ENCODE assay signal across 1 cellular context in the genomic region with DNA sequence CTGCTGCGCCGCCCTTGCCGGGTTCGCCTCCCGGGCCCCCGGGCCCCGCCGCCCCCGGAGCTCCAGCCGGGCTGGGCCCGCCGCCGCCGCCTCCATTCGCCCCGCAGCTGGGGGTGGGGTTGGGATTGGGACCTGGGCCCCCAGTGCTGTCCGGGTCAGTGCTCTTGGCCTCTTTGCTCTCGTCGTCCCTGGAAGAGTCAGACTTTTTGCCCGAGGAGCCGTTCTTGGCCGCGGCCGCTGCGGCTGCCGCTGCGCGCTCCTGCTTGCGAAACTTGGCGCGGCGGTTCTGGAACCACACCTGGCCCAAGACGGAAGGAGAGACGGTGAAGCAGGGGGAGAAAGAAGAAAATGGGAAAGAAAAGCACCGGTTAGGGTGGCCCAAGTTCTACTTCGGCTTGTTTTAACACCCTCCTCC.
TF ChIP-seq lines count a peak whose summit lies in the region.

No MANE protein-coding gene starts in this region.

TF ChIP-seq in WTC11, 78 proteins besides CTCF, POLR2A, EP300 and RAD21 (continued from another document):
- no peak for TF ChIP-seq RORB (CRISPR knock-in tag; IDR thresholded peaks at IDR 0.05)
- no peak for TF ChIP-seq GABPB1 (CRISPR knock-in tag; IDR thresholded peaks at IDR 0.05)
- TF ChIP-seq, protein P1, sequence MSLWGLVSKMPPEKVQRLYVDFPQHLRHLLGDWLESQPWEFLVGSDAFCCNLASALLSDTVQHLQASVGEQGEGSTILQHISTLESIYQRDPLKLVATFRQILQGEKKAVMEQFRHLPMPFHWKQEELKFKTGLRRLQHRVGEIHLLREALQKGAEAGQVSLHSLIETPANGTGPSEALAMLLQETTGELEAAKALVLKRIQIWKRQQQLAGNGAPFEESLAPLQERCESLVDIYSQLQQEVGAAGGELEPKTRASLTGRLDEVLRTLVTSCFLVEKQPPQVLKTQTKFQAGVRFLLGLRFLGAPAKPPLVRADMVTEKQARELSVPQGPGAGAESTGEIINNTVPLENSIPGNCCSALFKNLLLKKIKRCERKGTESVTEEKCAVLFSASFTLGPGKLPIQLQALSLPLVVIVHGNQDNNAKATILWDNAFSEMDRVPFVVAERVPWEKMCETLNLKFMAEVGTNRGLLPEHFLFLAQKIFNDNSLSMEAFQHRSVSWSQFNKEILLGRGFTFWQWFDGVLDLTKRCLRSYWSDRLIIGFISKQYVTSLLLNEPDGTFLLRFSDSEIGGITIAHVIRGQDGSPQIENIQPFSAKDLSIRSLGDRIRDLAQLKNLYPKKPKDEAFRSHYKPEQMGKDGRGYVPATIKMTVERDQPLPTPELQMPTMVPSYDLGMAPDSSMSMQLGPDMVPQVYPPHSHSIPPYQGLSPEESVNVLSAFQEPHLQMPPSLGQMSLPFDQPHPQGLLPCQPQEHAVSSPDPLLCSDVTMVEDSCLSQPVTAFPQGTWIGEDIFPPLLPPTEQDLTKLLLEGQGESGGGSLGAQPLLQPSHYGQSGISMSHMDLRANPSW (CRISPR knock-in tag; conservative IDR thresholded peaks at IDR 0.05; ENCODE audit: low read depth), result no peak
- TF ChIP-seq RELA (CRISPR knock-in tag; IDR thresholded peaks at IDR 0.05; ENCODE audit: borderline replicate concordance), result no peak
- TF ChIP-seq, protein P2, sequence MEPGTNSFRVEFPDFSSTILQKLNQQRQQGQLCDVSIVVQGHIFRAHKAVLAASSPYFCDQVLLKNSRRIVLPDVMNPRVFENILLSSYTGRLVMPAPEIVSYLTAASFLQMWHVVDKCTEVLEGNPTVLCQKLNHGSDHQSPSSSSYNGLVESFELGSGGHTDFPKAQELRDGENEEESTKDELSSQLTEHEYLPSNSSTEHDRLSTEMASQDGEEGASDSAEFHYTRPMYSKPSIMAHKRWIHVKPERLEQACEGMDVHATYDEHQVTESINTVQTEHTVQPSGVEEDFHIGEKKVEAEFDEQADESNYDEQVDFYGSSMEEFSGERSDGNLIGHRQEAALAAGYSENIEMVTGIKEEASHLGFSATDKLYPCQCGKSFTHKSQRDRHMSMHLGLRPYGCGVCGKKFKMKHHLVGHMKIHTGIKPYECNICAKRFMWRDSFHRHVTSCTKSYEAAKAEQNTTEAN (CRISPR knock-in tag; IDR thresholded peaks at IDR 0.05), result no peak
- TF ChIP-seq, protein P3, sequence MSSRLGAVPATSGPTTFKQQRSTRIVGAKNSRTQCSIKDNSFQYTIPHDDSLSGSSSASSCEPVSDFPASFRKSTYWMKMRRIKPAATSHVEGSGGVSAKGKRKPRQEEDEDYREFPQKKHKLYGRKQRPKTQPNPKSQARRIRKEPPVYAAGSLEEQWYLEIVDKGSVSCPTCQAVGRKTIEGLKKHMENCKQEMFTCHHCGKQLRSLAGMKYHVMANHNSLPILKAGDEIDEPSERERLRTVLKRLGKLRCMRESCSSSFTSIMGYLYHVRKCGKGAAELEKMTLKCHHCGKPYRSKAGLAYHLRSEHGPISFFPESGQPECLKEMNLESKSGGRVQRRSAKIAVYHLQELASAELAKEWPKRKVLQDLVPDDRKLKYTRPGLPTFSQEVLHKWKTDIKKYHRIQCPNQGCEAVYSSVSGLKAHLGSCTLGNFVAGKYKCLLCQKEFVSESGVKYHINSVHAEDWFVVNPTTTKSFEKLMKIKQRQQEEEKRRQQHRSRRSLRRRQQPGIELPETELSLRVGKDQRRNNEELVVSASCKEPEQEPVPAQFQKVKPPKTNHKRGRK (CRISPR knock-in tag; IDR thresholded peaks at IDR 0.05; ENCODE audit: borderline replicate concordance), result no peak
- TF ChIP-seq, protein P4, sequence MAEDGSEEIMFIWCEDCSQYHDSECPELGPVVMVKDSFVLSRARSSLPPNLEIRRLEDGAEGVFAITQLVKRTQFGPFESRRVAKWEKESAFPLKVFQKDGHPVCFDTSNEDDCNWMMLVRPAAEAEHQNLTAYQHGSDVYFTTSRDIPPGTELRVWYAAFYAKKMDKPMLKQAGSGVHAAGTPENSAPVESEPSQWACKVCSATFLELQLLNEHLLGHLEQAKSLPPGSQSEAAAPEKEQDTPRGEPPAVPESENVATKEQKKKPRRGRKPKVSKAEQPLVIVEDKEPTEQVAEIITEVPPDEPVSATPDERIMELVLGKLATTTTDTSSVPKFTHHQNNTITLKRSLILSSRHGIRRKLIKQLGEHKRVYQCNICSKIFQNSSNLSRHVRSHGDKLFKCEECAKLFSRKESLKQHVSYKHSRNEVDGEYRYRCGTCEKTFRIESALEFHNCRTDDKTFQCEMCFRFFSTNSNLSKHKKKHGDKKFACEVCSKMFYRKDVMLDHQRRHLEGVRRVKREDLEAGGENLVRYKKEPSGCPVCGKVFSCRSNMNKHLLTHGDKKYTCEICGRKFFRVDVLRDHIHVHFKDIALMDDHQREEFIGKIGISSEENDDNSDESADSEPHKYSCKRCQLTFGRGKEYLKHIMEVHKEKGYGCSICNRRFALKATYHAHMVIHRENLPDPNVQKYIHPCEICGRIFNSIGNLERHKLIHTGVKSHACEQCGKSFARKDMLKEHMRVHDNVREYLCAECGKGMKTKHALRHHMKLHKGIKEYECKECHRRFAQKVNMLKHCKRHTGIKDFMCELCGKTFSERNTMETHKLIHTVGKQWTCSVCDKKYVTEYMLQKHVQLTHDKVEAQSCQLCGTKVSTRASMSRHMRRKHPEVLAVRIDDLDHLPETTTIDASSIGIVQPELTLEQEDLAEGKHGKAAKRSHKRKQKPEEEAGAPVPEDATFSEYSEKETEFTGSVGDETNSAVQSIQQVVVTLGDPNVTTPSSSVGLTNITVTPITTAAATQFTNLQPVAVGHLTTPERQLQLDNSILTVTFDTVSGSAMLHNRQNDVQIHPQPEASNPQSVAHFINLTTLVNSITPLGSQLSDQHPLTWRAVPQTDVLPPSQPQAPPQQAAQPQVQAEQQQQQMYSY (CRISPR knock-in tag; IDR thresholded peaks at IDR 0.05), result no peak
- TF ChIP-seq ZNF396 (CRISPR knock-in tag; IDR thresholded peaks at IDR 0.05; ENCODE audit: borderline replicate concordance), result no peak
- no peak for TF ChIP-seq CBFB (CRISPR knock-in tag; IDR thresholded peaks at IDR 0.05; ENCODE audit: low read depth)
- TF ChIP-seq, protein P5, sequence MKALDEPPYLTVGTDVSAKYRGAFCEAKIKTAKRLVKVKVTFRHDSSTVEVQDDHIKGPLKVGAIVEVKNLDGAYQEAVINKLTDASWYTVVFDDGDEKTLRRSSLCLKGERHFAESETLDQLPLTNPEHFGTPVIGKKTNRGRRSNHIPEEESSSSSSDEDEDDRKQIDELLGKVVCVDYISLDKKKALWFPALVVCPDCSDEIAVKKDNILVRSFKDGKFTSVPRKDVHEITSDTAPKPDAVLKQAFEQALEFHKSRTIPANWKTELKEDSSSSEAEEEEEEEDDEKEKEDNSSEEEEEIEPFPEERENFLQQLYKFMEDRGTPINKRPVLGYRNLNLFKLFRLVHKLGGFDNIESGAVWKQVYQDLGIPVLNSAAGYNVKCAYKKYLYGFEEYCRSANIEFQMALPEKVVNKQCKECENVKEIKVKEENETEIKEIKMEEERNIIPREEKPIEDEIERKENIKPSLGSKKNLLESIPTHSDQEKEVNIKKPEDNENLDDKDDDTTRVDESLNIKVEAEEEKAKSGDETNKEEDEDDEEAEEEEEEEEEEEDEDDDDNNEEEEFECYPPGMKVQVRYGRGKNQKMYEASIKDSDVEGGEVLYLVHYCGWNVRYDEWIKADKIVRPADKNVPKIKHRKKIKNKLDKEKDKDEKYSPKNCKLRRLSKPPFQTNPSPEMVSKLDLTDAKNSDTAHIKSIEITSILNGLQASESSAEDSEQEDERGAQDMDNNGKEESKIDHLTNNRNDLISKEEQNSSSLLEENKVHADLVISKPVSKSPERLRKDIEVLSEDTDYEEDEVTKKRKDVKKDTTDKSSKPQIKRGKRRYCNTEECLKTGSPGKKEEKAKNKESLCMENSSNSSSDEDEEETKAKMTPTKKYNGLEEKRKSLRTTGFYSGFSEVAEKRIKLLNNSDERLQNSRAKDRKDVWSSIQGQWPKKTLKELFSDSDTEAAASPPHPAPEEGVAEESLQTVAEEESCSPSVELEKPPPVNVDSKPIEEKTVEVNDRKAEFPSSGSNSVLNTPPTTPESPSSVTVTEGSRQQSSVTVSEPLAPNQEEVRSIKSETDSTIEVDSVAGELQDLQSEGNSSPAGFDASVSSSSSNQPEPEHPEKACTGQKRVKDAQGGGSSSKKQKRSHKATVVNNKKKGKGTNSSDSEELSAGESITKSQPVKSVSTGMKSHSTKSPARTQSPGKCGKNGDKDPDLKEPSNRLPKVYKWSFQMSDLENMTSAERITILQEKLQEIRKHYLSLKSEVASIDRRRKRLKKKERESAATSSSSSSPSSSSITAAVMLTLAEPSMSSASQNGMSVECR (CRISPR knock-in tag; IDR thresholded peaks at IDR 0.05; ENCODE audit: borderline replicate concordance), result no peak
